ENCODE assay signal across 14 cellular contexts in genomic region chr2:53312721-53313120, GRCh38.
A peak's percentile ranks its signal among the peaks of the same experiment; 100 is the strongest.
DNase-seq lines count a peak whose midpoint lies in the region; ATAC-seq, FAIRE-seq and TF ChIP-seq lines count a peak whose summit lies in the region.
"Had no signal": no experiment of that assay in that cellular context is flagged by ENCODE, and none has a peak within 500 bp of the region (broad histone marks: within the 10 kb centered on the region; RNA-seq: fewer than 3 reads in every experiment).

No MANE protein-coding gene starts in this region.

- H3K4me1 ChIP-seq in HCT116 (ENCODE audit: control insufficient read depth in 1 of 2, insufficient read depth in 2 of 2, low read length in 2 of 2): peaks cover 3 to 43% of the 10 kb centered on the region in 2 experiments; a peak in 3 of 4 replicates
- H3K4me1 ChIP-seq in PC-9 (replicated peaks; ENCODE audit: insufficient read depth): peaks cover 11% of the 10 kb centered on the region
- peaks cover 15% of the 10 kb centered on the region for H3K4me1 ChIP-seq in keratinocyte (ENCODE audit: control insufficient read depth, extremely low read depth, insufficient read depth, low read length)

- RAD21 ChIA-PET in HCT116 (lab: Charles Lee; ENCODE audit: low non-redundant PET in 1 of 2, low total read pairs in 2 of 2, uncharacterized antibody in 2 of 2, unreplicated experiment in 2 of 2): no interaction called here

- H3K9me1 ChIP-seq in keratinocyte (ENCODE audit: control insufficient read depth, extremely low read depth, insufficient read depth, low read length): no peaks in the 10 kb centered on the region

- H3K4me2 ChIP-seq in HCT116 (ENCODE audit: low read length): peak overlapping the region; percentile 49; the same call in 1 of the 2 replicates
- H3K4me2 ChIP-seq in PC-9: no peak overlapping the region
- H3K4me2 ChIP-seq in keratinocyte (ENCODE audit: control insufficient read depth, extremely low read depth, insufficient read depth, low read depth, low read length): no peak overlapping the region

- H3K36me3 ChIP-seq in HCT116 (ENCODE audit: control insufficient read depth in 1 of 2, insufficient read depth in 2 of 2, low read length in 2 of 2) (no peaks in the 10 kb centered on the region), PC-9 (ENCODE audit: low read depth) (no peaks in the 10 kb centered on the region), keratinocyte (ENCODE audit: control insufficient read depth in 2 of 2, extremely low read depth in 1 of 2, insufficient read depth in 2 of 2, low read length in 2 of 2) (no peaks in the 10 kb centered on the region)

- TF ChIP-seq CTCF in HCT116 (IDR thresholded peaks at IDR 0.05 in 2 of 3, conservative IDR thresholded peaks at IDR 0.05 in 1 of 3; ENCODE audit: borderline replicate concordance in 1 of 3, insufficient read depth in 1 of 3, low read depth in 2 of 3, low read length in 2 of 3) (no peak), PC-9 (conservative IDR thresholded peaks at IDR 0.05) (no peak), fibroblast of the aortic adventitia (IDR thresholded peaks at IDR 0.05; ENCODE audit: insufficient read depth, low read length) (no peak), keratinocyte (optimal IDR thresholded peaks at IDR 0.05 in 1 of 3, IDR thresholded peaks at IDR 0.05 in 1 of 3, conservative IDR thresholded peaks at IDR 0.05 in 1 of 3; ENCODE audit: extremely low read depth in 1 of 3, insufficient read depth in 2 of 3, low read length in 3 of 3) (no peak)

- POLR2A ChIA-PET in HCT116 (lab: Charles Lee) (no interaction called here), PC-9 (lab: Charles Lee; ENCODE audit: unreplicated experiment) (no interaction called here)

- ATAC-seq in HCT116 (no peak), GM19467 (IDR thresholded peaks at IDR 0.05; ENCODE audit: unreplicated experiment) (no peak), GM18909 (IDR thresholded peaks at IDR 0.05; ENCODE audit: poor library complexity, unreplicated experiment) (no peak), HG03342 (IDR thresholded peaks at IDR 0.05; ENCODE audit: unreplicated experiment) (no peak)
- ATAC-seq: SK-N-SH treated with all-trans-retinoic acid at 6 μM for 48 hours had no signal

- H2AFZ ChIP-seq in HCT116 (ENCODE audit: low read depth, low read length, poor library complexity, severe bottlenecking) (peak overlapping the region; percentile 44), PC-9 (no peak overlapping the region), keratinocyte (ENCODE audit: control insufficient read depth, low read length) (no peak overlapping the region)

- H3K27ac ChIP-seq in HCT116 (ENCODE audit: low read depth, low read length) (no peak overlapping the region), PC-9 (peak overlapping the region; percentile 51), keratinocyte (ENCODE audit: control insufficient read depth, insufficient read depth, low read length) (peak overlapping the region; percentile 58)

- H3K79me2 ChIP-seq in HCT116 (ENCODE audit: insufficient read depth, low read length) (no peaks in the 10 kb centered on the region), PC-9 (ENCODE audit: low read depth) (no peaks in the 10 kb centered on the region), keratinocyte (ENCODE audit: control insufficient read depth, insufficient read depth, low read length) (no peaks in the 10 kb centered on the region)

- no peak for FAIRE-seq in keratinocyte (lab: Jason Lieb, UNC)
- FAIRE-seq: HTR-8/SVneo had no signal

- BruUV-seq in HCT116 (replicated peaks; lab: Mats Ljungman, UMichigan) (no TSS peak), PC-9 (replicated peaks; lab: Mats Ljungman, UMichigan) (no TSS peak)

- DNase-seq in HCT116 (ENCODE audit: low read depth, low spot score) (no peak), PC-9 (no peak), fibroblast of the aortic adventitia (ENCODE audit: low read depth) (peak; percentile 41), keratinocyte (ENCODE audit: low read depth, low spot score) (no peak)
- DNase-seq: CD8-positive, alpha-beta memory T cell; EL; NCI-H1436 treated with DMSO at 0.1 percent for 48 hours; NCI-H2081; NCI-H524 had no signal

- dilution Hi-C loops in keratinocyte (cut with MboI; ENCODE audit: extremely low pct_ligation_motif_present, low sequenced_read_pairs): no loop called here

- 0 out of 2 replicates have a peak, but pooled peaks cover 4% of the 10 kb centered on the region for H3F3A ChIP-seq in PC-9 (ENCODE audit: insufficient read depth, low read depth)

- no peak for TF ChIP-seq RAD21 in HCT116 (IDR thresholded peaks at IDR 0.05; ENCODE audit: low read depth)

- CTCF ChIA-PET in HCT116 (lab: Charles Lee) (no interaction called here), PC-9 (lab: Charles Lee) (no interaction called here)

- H3K27me3 ChIP-seq in HCT116 (ENCODE audit: insufficient read depth, low read length) (no peaks in the 10 kb centered on the region), PC-9 (ENCODE audit: insufficient read depth, low read depth) (no peaks in the 10 kb centered on the region), keratinocyte (ENCODE audit: control insufficient read depth, extremely low read depth, insufficient read depth, low read length) (no peaks in the 10 kb centered on the region)

- H3K9me2 ChIP-seq in HCT116 (ENCODE audit: insufficient read depth): no peaks in the 10 kb centered on the region
- H3K9me2 ChIP-seq in PC-9 (ENCODE audit: insufficient read depth): no peaks in the 10 kb centered on the region

- H4K20me1 ChIP-seq in HCT116 (ENCODE audit: insufficient read depth) (no peaks in the 10 kb centered on the region), PC-9 (ENCODE audit: insufficient read depth) (no peaks in the 10 kb centered on the region), keratinocyte (ENCODE audit: control insufficient read depth, extremely low read depth, insufficient read depth, low read length) (no peaks in the 10 kb centered on the region)

- TF ChIP-seq POLR2A in HCT116 (IDR thresholded peaks at IDR 0.05; ENCODE audit: borderline replicate concordance, extremely low read depth, insufficient read depth, insufficient read length): no peak

- H3K9ac ChIP-seq in HCT116 (ENCODE audit: low read length): no peak overlapping the region; the same call in 1 of the 2 replicates
- H3K9ac ChIP-seq in keratinocyte (ENCODE audit: control insufficient read depth, extremely low read depth, insufficient read depth, low read length): no peak overlapping the region

- no peaks in the 10 kb centered on the region for H3K9me3 ChIP-seq in HCT116 (ENCODE audit: control insufficient read depth in 1 of 2, insufficient read depth in 1 of 2, low read depth in 1 of 2, low read length in 2 of 2)
- no peaks in the 10 kb centered on the region for H3K9me3 ChIP-seq in PC-9 (ENCODE audit: insufficient read depth, low read depth)
- no peaks in the 10 kb centered on the region for H3K9me3 ChIP-seq in keratinocyte (ENCODE audit: control insufficient read depth, low read depth, low read length)

- intact Hi-C loops in HCT116 (cut with micrococcal nuclease): no loop called here
- intact Hi-C loops in PC-9 (cut with micrococcal nuclease; ENCODE audit: unreplicated experiment): loop anchor here (5.0 to 10.0 kb wide), 3 partner anchors 90 to 202 kb away; no protein-coding TSS in a partner anchor

- H3K4me3 ChIP-seq in HCT116 (replicated peaks in 1 of 2; ENCODE audit: low read depth in 1 of 2, low read length in 2 of 2) (no peak overlapping the region), PC-9 (no peak overlapping the region), fibroblast of the aortic adventitia (ENCODE audit: low read depth, low read length) (no peak overlapping the region), keratinocyte (ENCODE audit: control insufficient read depth in 2 of 3, extremely low read depth in 1 of 3, insufficient read depth in 2 of 3, low read depth in 1 of 3, low read length in 3 of 3) (no peak overlapping the region)

TF ChIP-seq in HCT116, 20 proteins besides CTCF, POLR2A, EP300 and RAD21:
- TF ChIP-seq TCF7L2 (IDR thresholded peaks at IDR 0.05; ENCODE audit: borderline replicate concordance, extremely low read depth, insufficient read depth, insufficient read length): no peak
- no peak for TF ChIP-seq SIN3A (IDR thresholded peaks at IDR 0.05; ENCODE audit: low read depth)
- no peak for TF ChIP-seq CEBPB (IDR thresholded peaks at IDR 0.05; ENCODE audit: low read depth)
- no peak for TF ChIP-seq YY1 (IDR thresholded peaks at IDR 0.05; ENCODE audit: extremely low read depth, insufficient replicate concordance, low read depth, low read length)
- no peak for TF ChIP-seq ZFX (IDR thresholded peaks at IDR 0.05)
- TF ChIP-seq EZH2phosphoT487 (IDR thresholded peaks at IDR 0.05; ENCODE audit: borderline replicate concordance): no peak
- TF ChIP-seq, protein P1, sequence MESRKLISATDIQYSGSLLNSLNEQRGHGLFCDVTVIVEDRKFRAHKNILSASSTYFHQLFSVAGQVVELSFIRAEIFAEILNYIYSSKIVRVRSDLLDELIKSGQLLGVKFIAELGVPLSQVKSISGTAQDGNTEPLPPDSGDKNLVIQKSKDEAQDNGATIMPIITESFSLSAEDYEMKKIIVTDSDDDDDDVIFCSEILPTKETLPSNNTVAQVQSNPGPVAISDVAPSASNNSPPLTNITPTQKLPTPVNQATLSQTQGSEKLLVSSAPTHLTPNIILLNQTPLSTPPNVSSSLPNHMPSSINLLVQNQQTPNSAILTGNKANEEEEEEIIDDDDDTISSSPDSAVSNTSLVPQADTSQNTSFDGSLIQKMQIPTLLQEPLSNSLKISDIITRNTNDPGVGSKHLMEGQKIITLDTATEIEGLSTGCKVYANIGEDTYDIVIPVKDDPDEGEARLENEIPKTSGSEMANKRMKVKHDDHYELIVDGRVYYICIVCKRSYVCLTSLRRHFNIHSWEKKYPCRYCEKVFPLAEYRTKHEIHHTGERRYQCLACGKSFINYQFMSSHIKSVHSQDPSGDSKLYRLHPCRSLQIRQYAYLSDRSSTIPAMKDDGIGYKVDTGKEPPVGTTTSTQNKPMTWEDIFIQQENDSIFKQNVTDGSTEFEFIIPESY (IDR thresholded peaks at IDR 0.05; ENCODE audit: extremely low read depth, insufficient replicate concordance, low read length): no peak
- TF ChIP-seq MAX (IDR thresholded peaks at IDR 0.05): no peak
- TF ChIP-seq EZH2 (IDR thresholded peaks at IDR 0.05): no peak
- TF ChIP-seq EGR1 (IDR thresholded peaks at IDR 0.05; ENCODE audit: low read depth): no peak
- TF ChIP-seq POLR2AphosphoS5 (IDR thresholded peaks at IDR 0.05; ENCODE audit: low read depth, low read length): no peak
- no peak for TF ChIP-seq ELF1 (IDR thresholded peaks at IDR 0.05; ENCODE audit: borderline replicate concordance, low read depth)
- TF ChIP-seq SP1 (IDR thresholded peaks at IDR 0.05; ENCODE audit: low read depth): no peak
